ENCODE assay signal across 1 cellular context in genomic region chr4:40672528-40673522, GRCh38.
A peak's percentile ranks its signal among the peaks of the same experiment; 100 is the strongest.
TF ChIP-seq lines count a peak whose summit lies in the region.

No MANE protein-coding gene starts in this region.

TF ChIP-seq in HCT116, 20 proteins besides CTCF, POLR2A, EP300 and RAD21 (continued from another document):
- TF ChIP-seq ZBTB33 (IDR thresholded peaks at IDR 0.05; ENCODE audit: extremely low read depth, insufficient replicate concordance, low read length) (no peak), MAX (IDR thresholded peaks at IDR 0.05) (peak; percentile 22; the same call in 1 of the 2 replicates)
